ENCODE assay signal across 28 cellular contexts in genomic region chr3:13716540-13717221, GRCh38.
DNase-seq lines count a peak whose midpoint lies in the region; ATAC-seq and TF ChIP-seq lines count a peak whose summit lies in the region.
"Had no signal": no experiment of that assay in that cellular context is flagged by ENCODE, and none has a peak within 500 bp of the region (broad histone marks: within the 10 kb centered on the region; RNA-seq: fewer than 3 reads in every experiment).

No MANE protein-coding gene starts in this region.

- no peak overlapping the region for H2AFZ ChIP-seq in SK-N-SH (ENCODE audit: low read depth)
- H2AFZ ChIP-seq: parathyroid adenoma had no signal

- H3K79me2 ChIP-seq in SK-N-SH (ENCODE audit: insufficient read depth), result no peaks in the 10 kb centered on the region
- H3K79me2 ChIP-seq: parathyroid adenoma had no signal

- no peak overlapping the region for H3K4me3 Mint-ChIP-seq in stimulated activated memory B cell treated with anti-CD40 and anti-IgM and Interleukin-4, amounts not matched to agents 10 μg/mL and 1 μg/mL and 100 μg/mL, for 72 hours
- H3K4me3 Mint-ChIP-seq: CD8-positive, alpha-beta memory T cell; nephron progenitor cell had no signal

- no peaks in the 10 kb centered on the region for H3K4me1 Mint-ChIP-seq in stimulated activated memory B cell treated with anti-CD40 and anti-IgM and Interleukin-4, amounts not matched to agents 10 μg/mL and 1 μg/mL and 100 μg/mL, for 72 hours
- H3K4me1 Mint-ChIP-seq: CD8-positive, alpha-beta memory T cell; nephron progenitor cell had no signal

- no peaks in the 10 kb centered on the region for H3K36me3 ChIP-seq in SK-N-SH (replicated peaks in 1 of 2; ENCODE audit: control insufficient read depth in 1 of 2, insufficient read depth in 2 of 2, low read length in 1 of 2)
- H3K36me3 ChIP-seq: heart right ventricle, sigmoid colon, SJSA1, upper lobe of left lung had no signal

- H3K4me1 ChIP-seq in SK-N-SH (ENCODE audit: control insufficient read depth in 1 of 2, insufficient read depth in 2 of 2, low read depth in 1 of 2, low read length in 1 of 2), result no peaks in the 10 kb centered on the region; a peak in 1 of 4 replicates
- H3K4me1 ChIP-seq: body of pancreas, foreskin keratinocyte, heart right ventricle, parathyroid adenoma, sigmoid colon, SJSA1, upper lobe of left lung had no signal

- no peak overlapping the region for H3K27ac Mint-ChIP-seq in stimulated activated memory B cell treated with anti-CD40 and anti-IgM and Interleukin-4, amounts not matched to agents 10 μg/mL and 1 μg/mL and 100 μg/mL, for 72 hours
- H3K27ac Mint-ChIP-seq: CD8-positive, alpha-beta memory T cell; nephron progenitor cell had no signal

- H3K27me3 Mint-ChIP-seq in stimulated activated memory B cell treated with anti-CD40 and anti-IgM and Interleukin-4, amounts not matched to agents 10 μg/mL and 1 μg/mL and 100 μg/mL, for 72 hours, result peaks cover 34% of the 10 kb centered on the region

- no peak for TF ChIP-seq CTCF in SK-N-SH (IDR thresholded peaks at IDR 0.05)
- no peak for TF ChIP-seq CTCF in NB4 (IDR thresholded peaks at IDR 0.05; ENCODE audit: low read depth, low read length)

- DNase-seq in SK-N-SH (peak; percentile 8), AG08396 (ENCODE audit: low spot score) (peak; percentile 2), NB4 (ENCODE audit: low read depth) (peak; percentile 0), mesenteric fat pad (ENCODE audit: low spot score) (peak; percentile 78), DMS79 (lab: John Stamatoyannopoulos, UW) (no peak), DMS 273 treated with DMSO at 0.1 percent for 48 hours (lab: John Stamatoyannopoulos, UW) (no peak)
- DNase-seq: activated CD4-positive, alpha-beta T cell treated with anti-CD3 and anti-CD28 coated beads for 48 hours; AML-193; body of pancreas; effector memory CD4-positive, alpha-beta T cell; foreskin keratinocyte; GF-D8; left ventricle myocardium superior; NCI-H1048; NCI-H1694 treated with DMSO at 0.1 percent for 48 hours; NCI-H524 treated with DMSO at 0.1 percent for 48 hours; nephron progenitor cell; T-helper 2 cell had no signal

- no peaks in the 10 kb centered on the region; the same call in 1 of the 2 replicates for H3K9me3 ChIP-seq in SK-N-SH
- H3K9me3 ChIP-seq: body of pancreas, sigmoid colon, SJSA1, upper lobe of left lung had no signal

- H3K4me2 ChIP-seq in SK-N-SH, result no peak overlapping the region

- no peak for ATAC-seq in SK-N-SH treated with all-trans-retinoic acid at 6 μM for 48 hours
- no peak for ATAC-seq in stimulated activated memory B cell treated with anti-CD40 and anti-IgM and Interleukin-4, amounts not matched to agents 10 μg/mL and 1 μg/mL and 100 μg/mL, for 72 hours
- ATAC-seq: body of pancreas, foreskin keratinocyte, heart right ventricle, left ventricle myocardium superior, Panc1 had no signal

- no peaks in the 10 kb centered on the region for H3K9me2 ChIP-seq in SK-N-SH

- H3K27ac ChIP-seq in SK-N-SH (ENCODE audit: low read depth in 2 of 2, low read length in 1 of 2), result no peak overlapping the region
- H3K27ac ChIP-seq: 22Rv1, body of pancreas, foreskin keratinocyte, heart right ventricle, parathyroid adenoma, sigmoid colon, SJSA1, upper lobe of left lung had no signal

- CTCF ChIA-PET in SK-N-SH (lab: Yijun Ruan, JAX), result no interaction called here

- no peak for TF ChIP-seq EP300 in SK-N-SH (IDR thresholded peaks at IDR 0.05; ENCODE audit: borderline replicate concordance in 1 of 2, low read depth in 1 of 2, low read length in 1 of 2)

- no peaks in the 10 kb centered on the region for H3K27me3 ChIP-seq in SK-N-SH (ENCODE audit: insufficient read depth)
- H3K27me3 ChIP-seq: body of pancreas, foreskin keratinocyte, heart right ventricle, sigmoid colon, SJSA1, upper lobe of left lung had no signal

- no peaks in the 10 kb centered on the region for H3K36me3 Mint-ChIP-seq in stimulated activated memory B cell treated with anti-CD40 and anti-IgM and Interleukin-4, amounts not matched to agents 10 μg/mL and 1 μg/mL and 100 μg/mL, for 72 hours

- H3K9me3 Mint-ChIP-seq in stimulated activated memory B cell treated with anti-CD40 and anti-IgM and Interleukin-4, amounts not matched to agents 10 μg/mL and 1 μg/mL and 100 μg/mL, for 72 hours, result peaks cover 35% of the 10 kb centered on the region

- no peak overlapping the region for H3K9ac ChIP-seq in SK-N-SH
- H3K9ac ChIP-seq: parathyroid adenoma had no signal

- H3K4me3 ChIP-seq in SK-N-SH (ENCODE audit: low read depth in 2 of 2, low read length in 1 of 2) (no peak overlapping the region), NB4 (ENCODE audit: low read depth, low read length) (no peak overlapping the region)
- H3K4me3 ChIP-seq: body of pancreas, heart right ventricle, sigmoid colon, SJSA1, upper lobe of left lung had no signal

- H4K20me1 ChIP-seq in SK-N-SH (ENCODE audit: insufficient read depth), result no peaks in the 10 kb centered on the region

- no peak for TF ChIP-seq POLR2A in NB4 (IDR thresholded peaks at IDR 0.05; ENCODE audit: extremely low read depth, insufficient read length)

- no peaks in the 10 kb centered on the region for H3F3A ChIP-seq in SK-N-SH (replicated peaks; ENCODE audit: insufficient read depth)

- 22% methylated on average over 6 of the region's 7 CpGs for WGBS in SK-N-SH (ENCODE audit: low lambda C conversion rate)

- POLR2A ChIA-PET in SK-N-SH (lab: Yijun Ruan, JAX), result no interaction called here

- TF ChIP-seq RAD21 in SK-N-SH (IDR thresholded peaks at IDR 0.05; ENCODE audit: low read length), result no peak

TF ChIP-seq in SK-N-SH, 30 proteins besides CTCF, POLR2A, EP300 and RAD21 (continues in another document):
- TF ChIP-seq RCOR1 (IDR thresholded peaks at IDR 0.05; ENCODE audit: low read length), result no peak
- TF ChIP-seq GATA2 (CRISPR knock-in tag; IDR thresholded peaks at IDR 0.05), result no peak
- no peak for TF ChIP-seq FOSL2 (IDR thresholded peaks at IDR 0.05; ENCODE audit: borderline replicate concordance, low read depth)
- TF ChIP-seq ZBTB33 (IDR thresholded peaks at IDR 0.05; ENCODE audit: borderline replicate concordance, low read depth), result no peak
- TF ChIP-seq SMC3 (IDR thresholded peaks at IDR 0.05; ENCODE audit: low read depth, low read length), result no peak
- TF ChIP-seq FOXM1 (IDR thresholded peaks at IDR 0.05; ENCODE audit: low read depth), result no peak
- TF ChIP-seq MXI1 (IDR thresholded peaks at IDR 0.05; ENCODE audit: low read depth, low read length), result no peak
- TF ChIP-seq JUND (IDR thresholded peaks at IDR 0.05), result no peak
- TF ChIP-seq ELF1 (IDR thresholded peaks at IDR 0.05), result no peak

TF ChIP-seq in SK-N-SH treated with all-trans-retinoic acid at 6 μM for 48 hours, 23 proteins besides CTCF, POLR2A, EP300 and RAD21:
- no peak for TF ChIP-seq RARB (CRISPR knock-in tag; IDR thresholded peaks at IDR 0.05)
- no peak for TF ChIP-seq ZNF8 (CRISPR knock-in tag; IDR thresholded peaks at IDR 0.05)
- no peak for TF ChIP-seq CREB5 (CRISPR knock-in tag; IDR thresholded peaks at IDR 0.05; ENCODE audit: low read depth)

Comparison
In these comparisons a context has a peak if more than half of its experiments do, and no peak if none do; other contexts are left out.
1. DNase-seq: peak in SK-N-SH (single experiment), AG08396 (single experiment), NB4 (single experiment) and mesenteric fat pad (single experiment); none in DMS79 (single experiment) and DMS 273 treated with DMSO at 0.1 percent for 48 hours (single experiment).